In genomic region chr2:159712194-159712928, GRCh38 we compare ENCODE assay signal across 1 cellular context.
TF ChIP-seq lines count a peak whose summit lies in the region.

TSS of gene MARCHF7 (plus strand) at chr2:159712506. CDS start at chr2:159729023, 16,517 bp downstream.

TF ChIP-seq in K562, 482 proteins besides CTCF, POLR2A, EP300 and RAD21 (continued from another document and continues in another):
- no peak for TF ChIP-seq TSHZ1 (CRISPR knock-in tag; IDR thresholded peaks at IDR 0.05)
- TF ChIP-seq TAF1 (IDR thresholded peaks at IDR 0.05; ENCODE audit: control insufficient read depth, extremely low read depth, insufficient read depth, low read length, severe bottlenecking), result peak; percentile 93
- TF ChIP-seq POLR2H (tag; IDR thresholded peaks at IDR 0.05; ENCODE audit: low read depth), result peak; percentile 92
- no peak for TF ChIP-seq GATA2 (CRISPR knock-in tag; IDR thresholded peaks at IDR 0.05)
- peak; percentile 49; the same call in 1 of the 2 replicates for TF ChIP-seq ETS1 (conservative IDR thresholded peaks at IDR 0.05; ENCODE audit: control insufficient read depth, low read depth, low read length)
- TF ChIP-seq CHD1 (IDR thresholded peaks at IDR 0.05; ENCODE audit: low read length), result peak; percentile 95
- peak; percentile 57; the same call in 1 of the 2 replicates for TF ChIP-seq JUN (IDR thresholded peaks at IDR 0.05; ENCODE audit: borderline replicate concordance, low read depth, low read length)
- peak; percentile 92; the same call in 1 of the 2 replicates for TF ChIP-seq JUN (CRISPR knock-in tag; IDR thresholded peaks at IDR 0.05; ENCODE audit: borderline replicate concordance)
- TF ChIP-seq HBP1 (CRISPR knock-in tag; IDR thresholded peaks at IDR 0.05), result peak; percentile 92; the same call in 1 of the 2 replicates
- TF ChIP-seq HDAC6 (IDR thresholded peaks at IDR 0.05; ENCODE audit: low read depth, low read length), result no peak
- TF ChIP-seq ZEB2 (IDR thresholded peaks at IDR 0.05), result no peak
- TF ChIP-seq ZNF124 (CRISPR knock-in tag; IDR thresholded peaks at IDR 0.05), result no peak
- TF ChIP-seq KHSRP (IDR thresholded peaks at IDR 0.05), result no peak
- TF ChIP-seq RUNX1 (IDR thresholded peaks at IDR 0.05; ENCODE audit: low read depth), result 0 out of 2 replicates have a peak, but pooled peaks have one; percentile 43
- TF ChIP-seq GABPA (tag; conservative IDR thresholded peaks at IDR 0.05; ENCODE audit: low read depth), result peak; percentile 65
- TF ChIP-seq SAP30 (IDR thresholded peaks at IDR 0.05; ENCODE audit: borderline replicate concordance, insufficient read depth, low read depth, low read length, poor library complexity, severe bottlenecking), result peak; percentile 49
- TF ChIP-seq ZNF609 (CRISPR knock-in tag; IDR thresholded peaks at IDR 0.05; ENCODE audit: borderline replicate concordance), result peak; percentile 96
- TF ChIP-seq MBD2 (IDR thresholded peaks at IDR 0.05; ENCODE audit: borderline replicate concordance, low read depth), result peak; percentile 70; the same call in 1 of the 2 replicates
- TF ChIP-seq U2AF1 (optimal IDR thresholded peaks at IDR 0.05; ENCODE audit: low read depth, low read length), result peak; percentile 19
- no peak for TF ChIP-seq PTRF (tag; IDR thresholded peaks at IDR 0.05)
- peak; percentile 90 for TF ChIP-seq ZNF224 (CRISPR knock-in tag; IDR thresholded peaks at IDR 0.05)
- no peak for TF ChIP-seq THRA (IDR thresholded peaks at IDR 0.05)
- TF ChIP-seq MAFK (IDR thresholded peaks at IDR 0.05; ENCODE audit: low read length), result no peak
- TF ChIP-seq ZBTB49 (CRISPR knock-in tag; IDR thresholded peaks at IDR 0.05; ENCODE audit: borderline replicate concordance), result peak; percentile 93
- no peak for TF ChIP-seq MXD1 (CRISPR knock-in tag; IDR thresholded peaks at IDR 0.05; ENCODE audit: borderline replicate concordance, poor library complexity, severe bottlenecking)
- no peak for TF ChIP-seq KDM2B (CRISPR knock-in tag; IDR thresholded peaks at IDR 0.05)
- TF ChIP-seq KLF6 (CRISPR knock-in tag; IDR thresholded peaks at IDR 0.05; ENCODE audit: borderline replicate concordance), result peak; percentile 96
- TF ChIP-seq UBTF (IDR thresholded peaks at IDR 0.05; ENCODE audit: borderline replicate concordance in 1 of 2, low read depth in 2 of 2, low read length in 2 of 2), result peak; percentile 78 to 89; a peak in 1 of 4 replicates
- no peak for TF ChIP-seq RFX1 (IDR thresholded peaks at IDR 0.05)
- TF ChIP-seq PCBP2 (IDR thresholded peaks at IDR 0.05; ENCODE audit: low read depth, low read length, poor library complexity, severe bottlenecking), result peak; percentile 12
- no peak for TF ChIP-seq ZNF561 (CRISPR knock-in tag; conservative IDR thresholded peaks at IDR 0.05)
- no peak for TF ChIP-seq IFI16 (CRISPR knock-in tag; IDR thresholded peaks at IDR 0.05)
- TF ChIP-seq ZNF717 (CRISPR knock-in tag; IDR thresholded peaks at IDR 0.05), result no peak
- peak; percentile 60 for TF ChIP-seq GTF2B (IDR thresholded peaks at IDR 0.05; ENCODE audit: extremely low read depth, insufficient read length)
- TF ChIP-seq MAX (CRISPR knock-in tag; IDR thresholded peaks at IDR 0.05), result peak; percentile 64
- peak; percentile 29 to 38 for TF ChIP-seq E2F6 (IDR thresholded peaks at IDR 0.05; ENCODE audit: borderline replicate concordance in 1 of 2, extremely low read depth in 1 of 2, insufficient read depth in 1 of 2, insufficient read length in 1 of 2, low read depth in 1 of 2, low read length in 1 of 2, poor library complexity in 1 of 2, severe bottlenecking in 1 of 2)
- TF ChIP-seq LEF1 (IDR thresholded peaks at IDR 0.05), result peak; percentile 84
- TF ChIP-seq ATF7 (IDR thresholded peaks at IDR 0.05), result peak; percentile 67
- TF ChIP-seq OTX1 (CRISPR knock-in tag; IDR thresholded peaks at IDR 0.05), result peak; percentile 87
- TF ChIP-seq CEBPG (CRISPR knock-in tag; IDR thresholded peaks at IDR 0.05), result peak; percentile 39; the same call in 1 of the 2 replicates
- TF ChIP-seq CEBPG (tag; conservative IDR thresholded peaks at IDR 0.05 in 1 of 2, IDR thresholded peaks at IDR 0.05 in 1 of 2), result 0 out of 4 replicates have a peak, but pooled peaks of 1 of the 2 experiments have one; percentile 13
